ENCODE assay signal across 1 cellular context in genomic region chr15:40792394-40792793, GRCh38.
TF ChIP-seq lines count a peak whose summit lies in the region.

No MANE protein-coding gene starts in this region.

TF ChIP-seq in IMR-90, 13 proteins besides CTCF, POLR2A, EP300 and RAD21 (continued from another document):
- TF ChIP-seq ELK1 (IDR thresholded peaks at IDR 0.05; ENCODE audit: borderline replicate concordance, low read depth, low read length) (no peak), MAZ (IDR thresholded peaks at IDR 0.05; ENCODE audit: borderline replicate concordance, low read depth, low read length) (no peak), RCOR1 (IDR thresholded peaks at IDR 0.05; ENCODE audit: insufficient replicate concordance, low read length) (no peak), SMC3 (IDR thresholded peaks at IDR 0.05; ENCODE audit: low read depth, low read length) (no peak), NFE2L2 (IDR thresholded peaks at IDR 0.05; ENCODE audit: low read depth, low read length) (no peak), BHLHE40 (IDR thresholded peaks at IDR 0.05; ENCODE audit: low read depth, low read length) (no peak), USF2 (IDR thresholded peaks at IDR 0.05; ENCODE audit: low read depth, low read length) (no peak), MAFK (IDR thresholded peaks at IDR 0.05; ENCODE audit: low read depth, low read length) (no peak)
